In genomic region chr20:53927990-53928389, GRCh38 we compare ENCODE assay signal across 26 cellular contexts.
DNase-seq lines count a peak whose midpoint lies in the region; ATAC-seq and TF ChIP-seq lines count a peak whose summit lies in the region.
"Had no signal": no experiment of that assay in that cellular context is flagged by ENCODE, and none has a peak within 500 bp of the region (broad histone marks: within the 10 kb centered on the region; RNA-seq: fewer than 3 reads in every experiment).

No MANE protein-coding gene starts in this region.

- POLR2A ChIA-PET in OCI-LY7 (lab: Charles Lee): interaction anchor here (0.7 to 7.5 kb wide), 7 partner anchors 10 to 373 kb away, joined by 3 to 102 read pairs (median 5); no protein-coding TSS in a partner anchor
- POLR2A ChIA-PET in activated B cell treated with CpG ODN at 0.5 μM for 24 hours (lab: Charles Lee): interaction anchor here (0.6 to 3.9 kb wide), 4 partner anchors 10 to 373 kb away, joined by 3 to 38 read pairs (median 19); partner anchors contain the start of gene ZNF217

- H3K36me3 ChIP-seq in OCI-LY7 (ENCODE audit: insufficient read depth, low read length) (peaks cover 8% of the 10 kb centered on the region), neutrophil (no peaks in the 10 kb centered on the region)
- H3K36me3 ChIP-seq: BE2C had no signal

- H3K36me3 Mint-ChIP-seq in Calu3 (ENCODE audit: insufficient read depth, unreplicated experiment) (peaks cover 8% of the 10 kb centered on the region), activated B cell treated with CpG ODN at 0.5 μM for 24 hours (ENCODE audit: low read depth) (no peaks in the 10 kb centered on the region)

- no peaks in the 10 kb centered on the region for H3K9me2 ChIP-seq in OCI-LY7 (ENCODE audit: insufficient read depth, low read length)
- H3K9me2 ChIP-seq: SK-N-SH had no signal

- H3K4me2 ChIP-seq in OCI-LY7 (ENCODE audit: low read length): peak overlapping the region; percentile 97
- H3K4me2 ChIP-seq: A549, SK-N-SH had no signal

- H3K27me3 Mint-ChIP-seq in Calu3 (ENCODE audit: unreplicated experiment): no peaks in the 10 kb centered on the region
- no peaks in the 10 kb centered on the region for H3K27me3 Mint-ChIP-seq in activated B cell treated with CpG ODN at 0.5 μM for 24 hours
- H3K27me3 Mint-ChIP-seq: CD4-positive, alpha-beta T cell had no signal

- intact Hi-C loops in Calu3 (cut with micrococcal nuclease; ENCODE audit: unreplicated experiment): no loop called here
- intact Hi-C loops in OCI-LY7 (cut with micrococcal nuclease; ENCODE audit: unreplicated experiment): no loop called here
- intact Hi-C loops in activated B cell treated with CpG ODN at 0.5 μM for 24 hours (cut with micrococcal nuclease): no loop called here

- BruUV-seq in Calu3 (replicated peaks; lab: Mats Ljungman, UMichigan): no TSS peak
- BruUV-seq in OCI-LY7 (replicated peaks; lab: Mats Ljungman, UMichigan): no TSS peak

- H3K4me3 Mint-ChIP-seq in Calu3 (ENCODE audit: low read depth, unreplicated experiment) (no peak overlapping the region), activated B cell treated with CpG ODN at 0.5 μM for 24 hours (no peak overlapping the region)
- H3K4me3 Mint-ChIP-seq: CD4-positive, alpha-beta T cell had no signal

- ATAC-seq in activated B cell treated with CpG ODN at 0.5 μM for 24 hours (ENCODE audit: low read depth): no peak
- ATAC-seq: A549 had no signal

- peaks cover 1% of the 10 kb centered on the region; the same call in 1 of the 2 replicates for H3K79me2 ChIP-seq in OCI-LY7 (ENCODE audit: insufficient read depth, low read depth, low read length)

- CTCF ChIA-PET in Calu3 (lab: Charles Lee) (interaction anchor here (0.9 kb wide), 1 partner anchor 192 kb away, joined by 3 read pairs; no protein-coding TSS in a partner anchor), OCI-LY7 (lab: Charles Lee; ENCODE audit: unreplicated experiment) (no interaction called here), activated B cell treated with CpG ODN at 0.5 μM for 24 hours (lab: Charles Lee) (interaction anchor here (1.2 to 6.1 kb wide), 2 partner anchors 12 kb away, joined by 4 to 45 read pairs; no protein-coding TSS in a partner anchor)

- no peak overlapping the region for H3K4me3 ChIP-seq in OCI-LY7 (ENCODE audit: low read depth, low read length, poor library complexity, severe bottlenecking)
- H3K4me3 ChIP-seq in neutrophil (ENCODE audit: low read depth in 1 of 2, low read length in 1 of 2): no peak overlapping the region
- H3K4me3 ChIP-seq: A549 had no signal

- in situ Hi-C loops in GM13977 (cut with MboI; ENCODE audit: low pct_unique_long_range_greater_than_20kb, low sequenced_read_pairs, unreplicated experiment): no loop called here

- H3K4me1 ChIP-seq in OCI-LY7 (ENCODE audit: insufficient read depth, low read length, poor library complexity, severe bottlenecking): peaks cover 90% of the 10 kb centered on the region
- H3K4me1 ChIP-seq in neutrophil (ENCODE audit: control insufficient read depth in 1 of 2, insufficient read depth in 1 of 2, low read depth in 1 of 2, low read length in 1 of 2): peaks cover 44 to 45% of the 10 kb centered on the region in 2 experiments
- H3K4me1 ChIP-seq: BE2C had no signal

- H3K9me3 Mint-ChIP-seq in Calu3 (ENCODE audit: low read depth, unreplicated experiment) (no peaks in the 10 kb centered on the region), activated B cell treated with CpG ODN at 0.5 μM for 24 hours (no peaks in the 10 kb centered on the region)
- H3K9me3 Mint-ChIP-seq: CD4-positive, alpha-beta T cell had no signal

- H3K27ac ChIP-seq in OCI-LY7 (ENCODE audit: low read depth, low read length, poor library complexity, severe bottlenecking): peak overlapping the region; percentile 99
- peak overlapping the region; percentile 91 for H3K27ac ChIP-seq in neutrophil
- H3K27ac ChIP-seq: HL-60 had no signal

- H3K9me3 ChIP-seq in OCI-LY7 (ENCODE audit: low read length) (peaks cover 14% of the 10 kb centered on the region; the same call in 1 of the 2 replicates), neutrophil (no peaks in the 10 kb centered on the region)
- H3K9me3 ChIP-seq: A549, BE2C, SK-N-SH had no signal

- DNase-seq in Calu3 (no peak), OCI-LY7 (ENCODE audit: low spot score) (no peak), activated B cell treated with CpG ODN at 0.5 μM for 24 hours (no peak), middle frontal gyrus (ENCODE audit: extremely low spot score, low spot score) (no peak), GM13977 (ENCODE audit: low spot score) (no peak), NCI-H82 (lab: John Stamatoyannopoulos, UW) (no peak)
- no peak for DNase-seq in stimulated activated CD4-positive, alpha-beta T cell treated with anti-CD3 and anti-CD28 coated beads, Interleukin-4, amount 100 ng/mL, for 1 hour
- DNase-seq: BE2C; CD4-positive, alpha-beta T cell; COR-L47; DMS 273 treated with DMSO at 0.1 percent for 48 hours; DND-41; KG1; NCI-H1092 treated with DMSO at 0.1 percent for 48 hours; NCI-H146; NCI-H2029; NCI-H226; NCI-H510A treated with DMSO at 0.1 percent for 48 hours; NCI-H748 treated with DMSO at 0.1 percent for 48 hours; NK-92 treated with Interleukin-12 subunit alpha and Interleukin-12 subunit beta, amount 100 ng/mL, for 24 hours; RPMI8226; SIG-M5; SK-N-SH had no signal

- H2AFZ ChIP-seq in OCI-LY7 (ENCODE audit: low read length): peak overlapping the region; percentile 50; the same call in 1 of the 2 replicates

- H3K27me3 ChIP-seq in neutrophil: no peaks in the 10 kb centered on the region
- H3K27me3 ChIP-seq: BE2C had no signal

- H3K4me1 Mint-ChIP-seq in Calu3 (ENCODE audit: low read depth, unreplicated experiment) (peaks cover 58% of the 10 kb centered on the region), activated B cell treated with CpG ODN at 0.5 μM for 24 hours (peaks cover 88% of the 10 kb centered on the region)

- peak overlapping the region; percentile 33 for H3K27ac Mint-ChIP-seq in Calu3 (ENCODE audit: unreplicated experiment)
- peak overlapping the region; percentile 96 for H3K27ac Mint-ChIP-seq in activated B cell treated with CpG ODN at 0.5 μM for 24 hours
- H3K27ac Mint-ChIP-seq: CD4-positive, alpha-beta T cell had no signal

- no peaks in the 10 kb centered on the region for H4K20me1 ChIP-seq in OCI-LY7 (ENCODE audit: insufficient read depth, low read length)

- TF ChIP-seq CTCF in Calu3 (IDR thresholded peaks at IDR 0.05; ENCODE audit: unreplicated experiment): no peak
- no peak for TF ChIP-seq CTCF in OCI-LY7 (conservative IDR thresholded peaks at IDR 0.05; ENCODE audit: low read length)
- no peak for TF ChIP-seq CTCF in activated B cell treated with CpG ODN at 0.5 μM for 24 hours (IDR thresholded peaks at IDR 0.05)
- TF ChIP-seq CTCF in neutrophil (IDR thresholded peaks at IDR 0.05): no peak
- no peak for TF ChIP-seq CTCF in GM13977 (IDR thresholded peaks at IDR 0.05; ENCODE audit: extremely low read depth, insufficient read depth, missing control alignments)
